8 cellular contexts compared by ENCODE assay signal in genomic region chr2:217943379-217944321, GRCh38. TPM values are rescaled to one million over a fixed set of nuclear protein-coding genes. Genes with fewer than 3 reads are reported as not detected.
DNase-seq lines count a peak whose midpoint lies in the region; ATAC-seq and TF ChIP-seq lines count a peak whose summit lies in the region.

No MANE protein-coding gene starts in this region.

- WGBS in lower leg skin, 2 donors, result 14 to 19% methylated on average over 11 to 16 of the region's 16 CpGs
- 15% methylated on average over 11 of the region's 16 CpGs for WGBS in suprapubic skin

- no peak for TF ChIP-seq POLR2A in lower leg skin (IDR thresholded peaks at IDR 0.05)
- peak in 1 of 2 donors; percentile 31 for TF ChIP-seq POLR2A in suprapubic skin (IDR thresholded peaks at IDR 0.05)

- no peaks in the 10 kb centered on the region for H3K36me3 ChIP-seq in suprapubic skin

- intact Hi-C loops in lower leg skin (cut with DNase I; ENCODE audit: low total_unique reads), result no loop called here

- TF ChIP-seq EP300 in suprapubic skin (IDR thresholded peaks at IDR 0.05), result no peak

- H3K27me3 ChIP-seq in suprapubic skin, result no peaks in the 10 kb centered on the region

- H3K4me3 ChIP-seq in lower leg skin (ENCODE audit: low read depth, poor library complexity, severe bottlenecking) (peak overlapping the region; percentile 33), suprapubic skin (peak overlapping the region; percentile 44)

- peak; percentile 9 for DNase-seq in activated CD4-positive, alpha-beta T cell treated with anti-CD3 and anti-CD28 coated beads for 48 hours
- DNase-seq in activated CD4-positive, alpha-beta T cell treated with anti-CD3 and anti-CD28 coated beads, Interleukin-2, amount 50 U/mL, for 4 hours, result no peak
- peak; percentile 31 for DNase-seq in NCI-H82 treated with DMSO at 0.1 percent for 48 hours (lab: John Stamatoyannopoulos, UW; ENCODE audit: unreplicated experiment)
- peak; percentile 65 for DNase-seq in dermis blood vessel endothelial cell
- DNase-seq in lower leg skin (ENCODE audit: low spot score in 2 of 2), result peak in 1 of 2 donors; percentile 96
- peak in 1 of 2 donors; percentile 84 for DNase-seq in suprapubic skin (ENCODE audit: low spot score in 2 of 2)
- DNase-seq in NCI-H146 (lab: John Stamatoyannopoulos, UW), result no peak

- no peaks in the 10 kb centered on the region for H3K9me3 ChIP-seq in suprapubic skin

- no peak for ATAC-seq in GM21423 (IDR thresholded peaks at IDR 0.05; ENCODE audit: unreplicated experiment)

- H3K27ac ChIP-seq in suprapubic skin, result peak overlapping the region; percentile 73

- H3K4me1 ChIP-seq in suprapubic skin, result peaks cover 57% of the 10 kb centered on the region

- TF ChIP-seq CTCF in lower leg skin (IDR thresholded peaks at IDR 0.05) (no peak), suprapubic skin (IDR thresholded peaks at IDR 0.05) (no peak)

RNA-seq across cellular contexts. Expression of gene TNS1, which starts 59.1 kb away (rescaled TPM):
- 45.8 and 65.6 TPM in 2 replicates for total RNA-seq in dermis blood vessel endothelial cell
- 100 to 1,000 TPM in 2 of 4 donors, 10 to 100 TPM in 2; 57.7 to 120 (median 95.7) TPM for total RNA-seq in lower leg skin
- total RNA-seq in suprapubic skin, result 100 to 1,000 TPM in 2 of 4 donors, 10 to 100 TPM in 2; 64.1 to 145 (median 99.5) TPM

Comparison
In these comparisons a context has a peak if more than half of its experiments do, and no peak if none do; other contexts are left out.
1. DNase-seq: peak in activated CD4-positive, alpha-beta T cell treated with anti-CD3 and anti-CD28 coated beads for 48 hours (single experiment), NCI-H82 treated with DMSO at 0.1 percent for 48 hours (single experiment) and dermis blood vessel endothelial cell (single experiment); none in activated CD4-positive, alpha-beta T cell treated with anti-CD3 and anti-CD28 coated beads, Interleukin-2, amount 50 U/mL, for 4 hours (0 of 2) and NCI-H146 (single experiment).